In the genomic region with DNA sequence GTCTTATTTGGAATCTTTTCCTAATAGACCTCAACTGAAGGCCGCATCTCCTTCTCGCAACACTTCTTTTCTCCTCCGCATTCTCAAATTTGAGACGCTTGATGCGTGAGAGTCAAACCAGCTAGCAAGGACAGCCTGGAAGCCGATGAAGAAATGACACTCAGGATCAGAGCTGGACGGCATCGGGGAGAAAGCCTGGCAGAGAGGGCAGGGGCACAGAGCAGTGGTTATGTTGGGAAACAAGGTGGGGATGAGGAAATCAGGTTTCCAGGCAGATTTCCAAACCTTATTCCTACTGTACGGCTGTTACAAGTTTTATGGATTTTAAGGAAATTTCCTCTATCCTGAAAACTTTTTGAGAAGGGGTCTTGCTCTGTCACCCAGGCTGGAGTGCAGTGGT, we compare ENCODE assay signal across 25 cellular contexts.
"Had no signal": no experiment of that assay in that cellular context is flagged by ENCODE, and none has a peak within 500 bp of the region (broad histone marks: within the 10 kb centered on the region; RNA-seq: fewer than 3 reads in every experiment).

No MANE protein-coding gene starts in this region.

- H3K4me1 ChIP-seq: right lobe of liver had no signal

- H3K36me3 ChIP-seq: ovary had no signal

- ATAC-seq: left colon; mucosa of descending colon; naive thymus-derived CD4-positive, alpha-beta T cell; stimulated activated naive CD8-positive, alpha-beta T cell treated with anti-CD3 and anti-CD28 coated beads, Interleukin-15, amount 100 ng/mL, for 72 hours had no signal

- DNase-seq: dorsolateral prefrontal cortex; effector CD4-positive, alpha-beta T cell; hypothalamus; immature natural killer cell; islet precursor cell; kidney glomerular epithelial cell; left colon; mesenchymal stem cell; mucosa of descending colon; naive thymus-derived CD4-positive, alpha-beta T cell; occipital lobe; ovary; right lobe of liver; stimulated activated CD4-positive, alpha-beta T cell treated with anti-CD3 and anti-CD28 coated beads, Interleukin-12 subunit alpha, Interleukin-12 subunit beta, amount 100 ng/mL, for 4 hours; stimulated activated CD4-positive, alpha-beta T cell treated with anti-CD3 and anti-CD28 coated beads, Interleukin-1b, Interleukin-23, amount 100 ng/mL, for 48 hours; stimulated activated CD4-positive, alpha-beta T cell treated with anti-CD3 and anti-CD28 coated beads, Interleukin-4, amount 100 ng/mL, for 1 hour; stimulated activated CD8-positive, alpha-beta memory T cell treated with anti-CD3 and anti-CD28 coated beads, Interleukin-4, amount 100 ng/mL, for 48 hours; stimulated activated naive CD4-positive, alpha-beta T cell; stimulated activated naive CD8-positive, alpha-beta T cell treated with anti-CD3 and anti-CD28 coated beads, Interleukin-15, amount 100 ng/mL, for 72 hours; trophoblast cell had no signal

- H3K27me3 ChIP-seq: dorsolateral prefrontal cortex, ovary, right lobe of liver, suprapubic skin, vagina had no signal

- H3K27me3 Mint-ChIP-seq: naive thymus-derived CD4-positive, alpha-beta T cell; stimulated activated naive CD8-positive, alpha-beta T cell treated with anti-CD3 and anti-CD28 coated beads, Interleukin-15, amount 100 ng/mL, for 72 hours had no signal

- H3K27ac ChIP-seq: dorsolateral prefrontal cortex, ovary, right lobe of liver, suprapubic skin, vagina had no signal

- H3K9me3 ChIP-seq: mucosa of descending colon, ovary, right lobe of liver, suprapubic skin, vagina had no signal

- H3K4me3 Mint-ChIP-seq: immature natural killer cell; mesothelial cell of epicardium; naive thymus-derived CD4-positive, alpha-beta T cell; nephron; stimulated activated naive CD8-positive, alpha-beta T cell treated with anti-CD3 and anti-CD28 coated beads, Interleukin-15, amount 100 ng/mL, for 72 hours had no signal

- H3K9me3 Mint-ChIP-seq: immature natural killer cell; naive thymus-derived CD4-positive, alpha-beta T cell; nephron; stimulated activated naive CD8-positive, alpha-beta T cell treated with anti-CD3 and anti-CD28 coated beads, Interleukin-15, amount 100 ng/mL, for 72 hours had no signal

- H3K27ac Mint-ChIP-seq: immature natural killer cell; mesothelial cell of epicardium; naive thymus-derived CD4-positive, alpha-beta T cell; nephron had no signal

- H3K4me3 ChIP-seq: dorsolateral prefrontal cortex, mucosa of descending colon, ovary, right lobe of liver, smooth muscle cell, suprapubic skin, vagina had no signal

- H3K4me2 ChIP-seq: smooth muscle cell had no signal
